Comparison of ENCODE assay signal across 20 cellular contexts in the genomic region with DNA sequence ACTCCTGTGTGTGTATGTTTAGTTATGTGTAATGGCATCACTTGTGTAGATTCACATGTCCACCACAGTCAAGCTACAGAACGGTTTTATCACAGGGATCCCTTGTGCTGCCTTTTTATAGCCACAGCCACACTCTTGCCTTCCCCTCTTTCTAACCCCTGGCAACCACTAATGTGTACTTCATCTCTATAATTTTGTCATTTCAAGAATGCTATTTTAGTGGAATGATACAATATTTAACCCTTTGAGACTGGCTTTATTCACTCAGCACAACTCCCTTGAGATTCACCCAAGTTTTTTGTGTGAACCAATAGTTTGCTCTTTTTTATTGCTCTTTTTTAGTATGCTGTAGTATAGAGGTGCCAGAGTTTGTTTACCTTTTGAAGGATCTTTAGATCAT.
"Had no signal": no experiment of that assay in that cellular context is flagged by ENCODE, and none has a peak within 500 bp of the region (broad histone marks: within the 10 kb centered on the region; RNA-seq: fewer than 3 reads in every experiment).

No MANE protein-coding gene starts in this region.

- H3K27ac Mint-ChIP-seq: activated B cell treated with CpG ODN at 0.5 μM for 24 hours; activated CD4-positive, alpha-beta memory T cell treated with anti-CD3 and anti-CD28 coated beads, Interleukin-2, amount 10 ng/mL, durations not matched to agents 7 days and 5 days; activated CD8-positive, alpha-beta memory T cell treated with anti-CD3 and anti-CD28 coated beads, Interleukin-2, amount 10 ng/mL, durations not matched to agents 7 days and 5 days; activated naive CD8-positive, alpha-beta T cell treated with anti-CD3 and anti-CD28 coated beads for 36 hours; effector memory CD8-positive, alpha-beta T cell; mesothelial cell of epicardium; natural killer cell treated with Interleukin-12 subunit alpha and Interleukin-12 subunit beta and Interleukin-15 and Interleukin-18, amount 100 ng/mL, for 72 hours; stimulated activated effector memory CD8-positive, alpha-beta T cell treated with anti-CD3 and anti-CD28 coated beads, Interleukin-12 subunit alpha, Interleukin-12 subunit beta, amount 100 ng/mL, for 72 hours had no signal

- H3K4me3 ChIP-seq: cardiac muscle cell, lower lobe of right lung, sigmoid colon, thoracic aorta, upper lobe of left lung had no signal

- H3K79me2 ChIP-seq: parathyroid adenoma had no signal

- DNase-seq: activated B cell treated with CpG ODN at 0.5 μM for 24 hours; activated CD4-positive, alpha-beta memory T cell treated with anti-CD3 and anti-CD28 coated beads, Interleukin-2, amount 10 ng/mL, durations not matched to agents 7 days and 5 days; activated CD4-positive, alpha-beta T cell treated with anti-CD3 and anti-CD28 coated beads for 48 hours; activated CD8-positive, alpha-beta memory T cell treated with anti-CD3 and anti-CD28 coated beads, Interleukin-2, amount 10 ng/mL, durations not matched to agents 7 days and 5 days; activated naive CD4-positive, alpha-beta T cell; activated naive CD8-positive, alpha-beta T cell treated with anti-CD3 and anti-CD28 coated beads for 36 hours; amniotic stem cell; dermis blood vessel endothelial cell; effector memory CD8-positive, alpha-beta T cell; left cardiac atrium; lower lobe of right lung; sigmoid colon; stimulated activated CD4-positive, alpha-beta T cell treated with anti-CD3 and anti-CD28 coated beads, Interleukin-4, amount 100 ng/mL, for 24 hours; upper lobe of left lung had no signal

- H2AFZ ChIP-seq: parathyroid adenoma had no signal

- H3K4me3 Mint-ChIP-seq: activated B cell treated with CpG ODN at 0.5 μM for 24 hours; activated CD4-positive, alpha-beta memory T cell treated with anti-CD3 and anti-CD28 coated beads, Interleukin-2, amount 10 ng/mL, durations not matched to agents 7 days and 5 days; activated CD8-positive, alpha-beta memory T cell treated with anti-CD3 and anti-CD28 coated beads, Interleukin-2, amount 10 ng/mL, durations not matched to agents 7 days and 5 days; activated naive CD8-positive, alpha-beta T cell treated with anti-CD3 and anti-CD28 coated beads for 36 hours; effector memory CD8-positive, alpha-beta T cell; mesothelial cell of epicardium; natural killer cell treated with Interleukin-12 subunit alpha and Interleukin-12 subunit beta and Interleukin-15 and Interleukin-18, amount 100 ng/mL, for 72 hours; stimulated activated effector memory CD8-positive, alpha-beta T cell treated with anti-CD3 and anti-CD28 coated beads, Interleukin-12 subunit alpha, Interleukin-12 subunit beta, amount 100 ng/mL, for 72 hours had no signal

- H3K9me3 Mint-ChIP-seq: activated B cell treated with CpG ODN at 0.5 μM for 24 hours; activated CD4-positive, alpha-beta memory T cell treated with anti-CD3 and anti-CD28 coated beads, Interleukin-2, amount 10 ng/mL, durations not matched to agents 7 days and 5 days; effector memory CD8-positive, alpha-beta T cell; natural killer cell treated with Interleukin-12 subunit alpha and Interleukin-12 subunit beta and Interleukin-15 and Interleukin-18, amount 100 ng/mL, for 72 hours; stimulated activated effector memory CD8-positive, alpha-beta T cell treated with anti-CD3 and anti-CD28 coated beads, Interleukin-12 subunit alpha, Interleukin-12 subunit beta, amount 100 ng/mL, for 72 hours had no signal

- H3K4me1 Mint-ChIP-seq: mesothelial cell of epicardium had no signal

- H3K36me3 Mint-ChIP-seq: activated CD8-positive, alpha-beta memory T cell treated with anti-CD3 and anti-CD28 coated beads, Interleukin-2, amount 10 ng/mL, durations not matched to agents 7 days and 5 days; activated naive CD8-positive, alpha-beta T cell treated with anti-CD3 and anti-CD28 coated beads for 36 hours; mesothelial cell of epicardium; natural killer cell treated with Interleukin-12 subunit alpha and Interleukin-12 subunit beta and Interleukin-15 and Interleukin-18, amount 100 ng/mL, for 72 hours; stimulated activated effector memory CD8-positive, alpha-beta T cell treated with anti-CD3 and anti-CD28 coated beads, Interleukin-12 subunit alpha, Interleukin-12 subunit beta, amount 100 ng/mL, for 72 hours had no signal

- ATAC-seq: activated CD8-positive, alpha-beta memory T cell treated with anti-CD3 and anti-CD28 coated beads, Interleukin-2, amount 10 ng/mL, durations not matched to agents 7 days and 5 days; effector memory CD8-positive, alpha-beta T cell; lower lobe of right lung; natural killer cell treated with Interleukin-12 subunit alpha and Interleukin-12 subunit beta and Interleukin-15 and Interleukin-18, amount 100 ng/mL, for 72 hours; stimulated activated effector memory CD8-positive, alpha-beta T cell treated with anti-CD3 and anti-CD28 coated beads, Interleukin-12 subunit alpha, Interleukin-12 subunit beta, amount 100 ng/mL, for 72 hours had no signal

- H3K9ac ChIP-seq: parathyroid adenoma had no signal

- H3K4me1 ChIP-seq: lower lobe of right lung, parathyroid adenoma, sigmoid colon, upper lobe of left lung had no signal

- H3K27ac ChIP-seq: cardiac muscle cell, lower lobe of right lung, parathyroid adenoma, sigmoid colon, thoracic aorta, upper lobe of left lung had no signal

- H3K27me3 ChIP-seq: cardiac muscle cell, sigmoid colon, upper lobe of left lung had no signal

- H3K27me3 Mint-ChIP-seq: activated B cell treated with CpG ODN at 0.5 μM for 24 hours; activated CD4-positive, alpha-beta memory T cell treated with anti-CD3 and anti-CD28 coated beads, Interleukin-2, amount 10 ng/mL, durations not matched to agents 7 days and 5 days; activated CD8-positive, alpha-beta memory T cell treated with anti-CD3 and anti-CD28 coated beads, Interleukin-2, amount 10 ng/mL, durations not matched to agents 7 days and 5 days; activated naive CD8-positive, alpha-beta T cell treated with anti-CD3 and anti-CD28 coated beads for 36 hours; effector memory CD8-positive, alpha-beta T cell had no signal

- H3K9me3 ChIP-seq: lower lobe of right lung, sigmoid colon, thoracic aorta, upper lobe of left lung had no signal

- H3K36me3 ChIP-seq: cardiac muscle cell, lower lobe of right lung, sigmoid colon, thoracic aorta, upper lobe of left lung had no signal
